9 cellular contexts compared by ENCODE assay signal in the genomic region with DNA sequence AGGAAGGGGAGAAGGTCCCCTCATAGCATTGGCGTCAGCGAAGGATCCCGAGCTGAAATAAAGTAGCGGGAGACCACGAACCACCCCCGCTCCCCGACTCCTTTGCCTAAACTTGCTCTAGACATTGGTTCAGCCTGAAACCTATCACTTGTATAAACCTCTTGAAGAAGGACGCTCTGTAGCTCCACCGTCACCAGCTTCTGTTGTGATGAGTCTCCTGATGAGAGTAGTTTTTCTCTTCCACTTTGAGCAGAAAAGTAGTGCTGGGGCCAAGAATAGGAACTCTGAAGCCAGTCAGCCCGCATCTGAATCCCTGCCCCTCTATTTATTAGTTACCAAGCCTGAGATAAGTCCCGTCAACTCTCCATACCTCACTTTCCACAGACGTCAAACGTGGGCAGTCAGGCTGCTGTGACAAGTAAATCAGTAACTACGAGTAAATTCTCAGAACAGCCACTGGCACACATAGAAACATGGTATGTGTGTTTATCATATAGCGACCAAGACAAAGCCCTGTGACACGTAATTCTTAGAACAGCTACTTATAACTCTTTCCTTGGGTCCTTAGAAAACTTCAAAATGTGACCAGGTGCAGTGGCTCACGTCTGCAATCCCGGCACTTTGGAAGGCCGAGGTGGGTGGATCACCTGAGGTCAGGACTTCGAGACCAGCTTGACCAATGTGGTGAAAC.
DNase-seq lines count a peak whose midpoint lies in the region; ATAC-seq and TF ChIP-seq lines count a peak whose summit lies in the region.
"Had no signal": no experiment of that assay in that cellular context is flagged by ENCODE, and none has a peak within 500 bp of the region (broad histone marks: within the 10 kb centered on the region; RNA-seq: fewer than 3 reads in every experiment).

No MANE protein-coding gene starts in this region.

- H3K27me3 Mint-ChIP-seq in natural killer cell (ENCODE audit: low read depth in 2 of 2) = no peaks in the 10 kb centered on the region

- H3K4me1 Mint-ChIP-seq in natural killer cell = peaks cover 72 to 82% of the 10 kb centered on the region in 2 donors

- intact Hi-C loops in natural killer cell (cut with micrococcal nuclease) = no loop called here

- ATAC-seq in GM18870 (IDR thresholded peaks at IDR 0.05; ENCODE audit: unreplicated experiment) (peak; percentile 84), GM21825 (IDR thresholded peaks at IDR 0.05; ENCODE audit: unreplicated experiment) (peak; percentile 76), natural killer cell (no peak)

- no peak overlapping the region for H3K4me3 Mint-ChIP-seq in natural killer cell

- no peak for TF ChIP-seq CTCF in natural killer cell (IDR thresholded peaks at IDR 0.05)

- H3K36me3 Mint-ChIP-seq in natural killer cell = peaks cover 1% of the 10 kb centered on the region

- peak overlapping the region; percentile 70 to 81 for H3K27ac Mint-ChIP-seq in natural killer cell

- H3K9me3 Mint-ChIP-seq in natural killer cell = no peaks in the 10 kb centered on the region

- DNase-seq in HuH-7.5 (ENCODE audit: low spot score) (peak; percentile 2), natural killer cell (no peak), mucosa of gallbladder (ENCODE audit: low spot score) (no peak), RPMI8226 (no peak), NCI-H1417 (lab: John Stamatoyannopoulos, UW) (no peak), NCI-H82 treated with DMSO at 0.1 percent for 48 hours (lab: John Stamatoyannopoulos, UW; ENCODE audit: unreplicated experiment) (no peak)
- DNase-seq: SIG-M5 had no signal

Comparison
In these comparisons a context has a peak if more than half of its experiments do, and no peak if none do; other contexts are left out.
1. ATAC-seq: peak in GM18870 (single experiment) and GM21825 (single experiment); none in natural killer cell (0 of 3).